Comparison of ENCODE assay signal across 6 cellular contexts in genomic region chr14:31095817-31096216, GRCh38.
DNase-seq lines count a peak whose midpoint lies in the region; ATAC-seq, FAIRE-seq and TF ChIP-seq lines count a peak whose summit lies in the region.
"Not testable (repeated sequence)": the region's sequence is repeated elsewhere in the genome, so short reads cannot be mapped to it uniquely, and the experiment has no call there.

No MANE protein-coding gene starts in this region.

- not testable (repeated sequence) for BruUV-seq in Calu3 (replicated peaks; lab: Mats Ljungman, UMichigan); IMR-90 (replicated peaks; lab: Mats Ljungman, UMichigan); HepG2 (replicated peaks; lab: Mats Ljungman, UMichigan)

- 100% methylated on average over 4 of the region's 8 CpGs; no CpG with 5 or more reads in 1 of the 2 experiments for WGBS in IMR-90 (ENCODE audit: extremely low coverage in 2 of 2, insufficient read length in 1 of 2), 2 experiments
- 99% methylated on average over 8 of the region's 8 CpGs for whole genome bisulfite sequencing in HepG2 (ENCODE audit: low lambda C conversion rate)
- 98% methylated on average over 8 of the region's 8 CpGs for WGBS in smooth muscle cell (ENCODE audit: low lambda C conversion rate)

- H3K4me1 Mint-ChIP-seq in Calu3 (ENCODE audit: low read depth, unreplicated experiment); activated naive CD4-positive, alpha-beta T cell treated with anti-CD3 and anti-CD28 coated beads, Interleukin-2, amount 50 U/mL, for 24 hours; endothelial cell (ENCODE audit: unreplicated experiment): not testable (repeated sequence)

- peaks cover 24% of the 10 kb centered on the region for H3K36me3 Mint-ChIP-seq in Calu3 (ENCODE audit: insufficient read depth, unreplicated experiment)
- H3K36me3 Mint-ChIP-seq in activated naive CD4-positive, alpha-beta T cell treated with anti-CD3 and anti-CD28 coated beads, Interleukin-2, amount 50 U/mL, for 24 hours = not testable (repeated sequence)
- H3K36me3 Mint-ChIP-seq in endothelial cell (ENCODE audit: low read depth, unreplicated experiment) = peaks cover 15% of the 10 kb centered on the region

- H3K27ac ChIP-seq in IMR-90 (ENCODE audit: insufficient read depth, low read length) (peak overlapping the region; percentile 72; the same call in 1 of the 2 replicates), smooth muscle cell (ENCODE audit: low read depth) (peak overlapping the region; percentile 0)
- H3K27ac ChIP-seq in HepG2 (ENCODE audit: extremely low read length, insufficient read depth, low read length) = not testable (repeated sequence)

- FAIRE-seq in HepG2 (lab: Jason Lieb, UNC) = not testable (repeated sequence)

- H2BK120ac ChIP-seq in IMR-90 (ENCODE audit: low read depth, low read length) = peak overlapping the region; percentile 81

- 0 out of 2 replicates have a peak overlapping the region, but pooled peaks have one; percentile 3 for H3K9ac ChIP-seq in IMR-90 (ENCODE audit: low read depth, low read length)
- not testable (repeated sequence) for H3K9ac ChIP-seq in HepG2 (ENCODE audit: insufficient read depth, low read depth, low read length); smooth muscle cell (ENCODE audit: low read depth)

- H3K9me1 ChIP-seq in IMR-90 (ENCODE audit: insufficient read depth, low read length) = peaks cover 17% of the 10 kb centered on the region

- H2BK5ac ChIP-seq in IMR-90 (ENCODE audit: low read depth, low read length, poor library complexity, severe bottlenecking) = peak overlapping the region; percentile 78

- H3K79me2 ChIP-seq in HepG2 (ENCODE audit: insufficient read depth, low read length); smooth muscle cell (ENCODE audit: low read depth): not testable (repeated sequence)

- not testable (repeated sequence) for H4K20me1 ChIP-seq in IMR-90 (ENCODE audit: insufficient read depth, low read length); HepG2 (ENCODE audit: insufficient read depth, low read length); smooth muscle cell (ENCODE audit: low read depth)

- peaks cover 14% of the 10 kb centered on the region for H3K36me3 ChIP-seq in IMR-90 (ENCODE audit: control insufficient read depth, insufficient read depth, low read length)
- peaks cover 16 to 21% of the 10 kb centered on the region in 2 experiments for H3K36me3 ChIP-seq in HepG2 (replicated peaks in 1 of 2; ENCODE audit: control insufficient read depth in 1 of 2, insufficient read depth in 2 of 2, low read length in 2 of 2)
- peaks cover 12% of the 10 kb centered on the region for H3K36me3 ChIP-seq in smooth muscle cell (ENCODE audit: low read depth)

- intact Hi-C loops in Calu3 (cut with micrococcal nuclease; ENCODE audit: unreplicated experiment); IMR-90 (cut with micrococcal nuclease); HepG2 (cut with micrococcal nuclease; ENCODE audit: unreplicated experiment): not testable (repeated sequence)

- TF ChIP-seq EP300 in HepG2 (IDR thresholded peaks at IDR 0.05; ENCODE audit: low read depth in 2 of 2, low read length in 2 of 2); HepG2 (CRISPR knock-in tag; IDR thresholded peaks at IDR 0.05; ENCODE audit: borderline replicate concordance): not testable (repeated sequence)

- peaks cover 13% of the 10 kb centered on the region for H3K4me1 ChIP-seq in IMR-90 (ENCODE audit: control insufficient read depth, insufficient read depth, low read length)
- H3K4me1 ChIP-seq in HepG2 (ENCODE audit: insufficient read depth, low read length) = peaks cover 28% of the 10 kb centered on the region
- not testable (repeated sequence) for H3K4me1 ChIP-seq in smooth muscle cell (ENCODE audit: low read depth)

- not testable (repeated sequence) for TF ChIP-seq RAD21 in IMR-90 (IDR thresholded peaks at IDR 0.05; ENCODE audit: low read length); HepG2 (CRISPR knock-in tag; IDR thresholded peaks at IDR 0.05)

- POLR2A ChIA-PET in IMR-90 (lab: Charles Lee; ENCODE audit: unreplicated experiment) = not testable (repeated sequence)
- POLR2A ChIA-PET in HepG2 (lab: Yijun Ruan, JAX) = interaction anchor here (1.9 kb wide), 1 partner anchor 70 kb away, joined by 7 read pairs; the partner anchor contains the start of gene STRN3

- TF ChIP-seq POLR2A in IMR-90 (IDR thresholded peaks at IDR 0.05; ENCODE audit: low read depth, low read length); HepG2 (IDR thresholded peaks at IDR 0.05; ENCODE audit: insufficient read depth in 1 of 2, low read depth in 2 of 2, low read length in 2 of 2): not testable (repeated sequence)

- H3K4me3 ChIP-seq in IMR-90 (ENCODE audit: insufficient read depth, low read depth, low read length); HepG2 (replicated peaks in 1 of 3; ENCODE audit: insufficient read depth in 1 of 3, low read depth in 2 of 3, low read length in 3 of 3); smooth muscle cell: not testable (repeated sequence)

- H2BK15ac ChIP-seq in IMR-90 (ENCODE audit: low read depth, low read length) = peak overlapping the region; percentile 77; the same call in 2 of the 3 replicates

- not testable (repeated sequence) for TF ChIP-seq CTCF in Calu3 (IDR thresholded peaks at IDR 0.05; ENCODE audit: unreplicated experiment); IMR-90 (conservative IDR thresholded peaks at IDR 0.05; ENCODE audit: low read depth, low read length); endothelial cell (IDR thresholded peaks at IDR 0.05; ENCODE audit: unreplicated experiment); HepG2 (CRISPR knock-in tag; IDR thresholded peaks at IDR 0.05); smooth muscle cell (IDR thresholded peaks at IDR 0.05; ENCODE audit: borderline replicate concordance, insufficient read depth, poor library complexity, severe bottlenecking)

- not testable (repeated sequence) for H3K79me1 ChIP-seq in IMR-90 (ENCODE audit: low read depth in 1 of 2, low read length in 2 of 2)

- CTCF ChIA-PET in Calu3 (lab: Charles Lee); IMR-90 (lab: Yijun Ruan, JAX); HepG2 (lab: Yijun Ruan, JAX; ENCODE audit: low intra/inter-chr PET ratio, low total read pairs): not testable (repeated sequence)

- in situ Hi-C loops in IMR-90 (cut with MboI; ENCODE audit: low sequenced_read_pairs); HepG2 (cut with HindIII; ENCODE audit: extremely low pct_ligation_motif_present, low pct_unique_long_range_greater_than_20kb): not testable (repeated sequence)

- H3K27ac Mint-ChIP-seq in Calu3 (ENCODE audit: unreplicated experiment) = peak overlapping the region; percentile 56
- H3K27ac Mint-ChIP-seq in activated naive CD4-positive, alpha-beta T cell treated with anti-CD3 and anti-CD28 coated beads, Interleukin-2, amount 50 U/mL, for 24 hours = peak overlapping the region; percentile 74
- H3K27ac Mint-ChIP-seq in endothelial cell (ENCODE audit: unreplicated experiment) = not testable (repeated sequence)

- H3K56ac ChIP-seq in IMR-90 (ENCODE audit: extremely low read depth, insufficient read depth, low read length) = peak overlapping the region; percentile 50; the same call in 1 of the 2 replicates

- not testable (repeated sequence) for ATAC-seq in IMR-90 (ENCODE audit: low read depth); HepG2

- H3K18ac ChIP-seq in IMR-90 (ENCODE audit: low read depth, low read length) = peak overlapping the region; percentile 51

- peak overlapping the region; percentile 87 for H3K4ac ChIP-seq in IMR-90 (ENCODE audit: low read depth, low read length)

- H2AFZ ChIP-seq in IMR-90 (replicated peaks; ENCODE audit: low read length, poor library complexity); HepG2 (ENCODE audit: low read length); smooth muscle cell (ENCODE audit: low read depth): not testable (repeated sequence)

- peak overlapping the region; percentile 15 for H3K14ac ChIP-seq in IMR-90 (replicated peaks; ENCODE audit: low read depth, low read length)

- H4K8ac ChIP-seq in IMR-90 (ENCODE audit: low read depth in 2 of 2, low read length in 2 of 2) = peak overlapping the region; percentile 35 to 81; a peak in 3 of 4 replicates

- not testable (repeated sequence) for H3K27me3 Mint-ChIP-seq in Calu3 (ENCODE audit: unreplicated experiment); activated naive CD4-positive, alpha-beta T cell treated with anti-CD3 and anti-CD28 coated beads, Interleukin-2, amount 50 U/mL, for 24 hours; endothelial cell (ENCODE audit: unreplicated experiment)

- H3F3A ChIP-seq in smooth muscle cell (ENCODE audit: low read depth) = not testable (repeated sequence)

- H3K4me2 ChIP-seq in IMR-90 (ENCODE audit: low read depth, low read length) = peak overlapping the region; percentile 55; the same call in 1 of the 2 replicates
- H3K4me2 ChIP-seq in HepG2 (ENCODE audit: low read depth, low read length) = not testable (repeated sequence)
- H3K4me2 ChIP-seq in smooth muscle cell = peak overlapping the region; percentile 63

- dilution Hi-C loops in IMR-90 (cut with HindIII; ENCODE audit: low sequenced_read_pairs, unreplicated experiment) = not testable (repeated sequence)

- H3K9me3 Mint-ChIP-seq in Calu3 (ENCODE audit: low read depth, unreplicated experiment); activated naive CD4-positive, alpha-beta T cell treated with anti-CD3 and anti-CD28 coated beads, Interleukin-2, amount 50 U/mL, for 24 hours; endothelial cell (ENCODE audit: unreplicated experiment): not testable (repeated sequence)

- H2AK9ac ChIP-seq in IMR-90 (replicated peaks; ENCODE audit: low read depth, low read length, poor library complexity) = not testable (repeated sequence)

- H2BK20ac ChIP-seq in IMR-90 (ENCODE audit: low read depth, low read length) = peak overlapping the region; percentile 90

- H4K91ac ChIP-seq in IMR-90 (ENCODE audit: insufficient read depth, low read depth, low read length) = peak overlapping the region; percentile 79

- H4K5ac ChIP-seq in IMR-90 (ENCODE audit: low read depth, low read length) = peak overlapping the region; percentile 55

- not testable (repeated sequence) for H3K9me3 ChIP-seq in IMR-90 (ENCODE audit: control insufficient read depth, insufficient read depth, low read length); HepG2 (ENCODE audit: low read length); smooth muscle cell (replicated peaks; ENCODE audit: low read depth)

- H2AK5ac ChIP-seq in IMR-90 (ENCODE audit: low read depth, low read length) = peak overlapping the region; percentile 74

- H3K23ac ChIP-seq in IMR-90 (ENCODE audit: low read depth, low read length) = peak overlapping the region; percentile 86; the same call in 1 of the 2 replicates

- H3K27me3 ChIP-seq in IMR-90 (ENCODE audit: control insufficient read depth, insufficient read depth, low read length); HepG2 (ENCODE audit: control insufficient read depth in 1 of 2, insufficient read depth in 2 of 2, low read length in 2 of 2); smooth muscle cell (ENCODE audit: low read depth): not testable (repeated sequence)

- not testable (repeated sequence) for DNase-seq in Calu3; IMR-90; endothelial cell (ENCODE audit: low spot score); HepG2 (ENCODE audit: low spot score); smooth muscle cell (lab: John Stamatoyannopoulos, UW; ENCODE audit: unreplicated experiment)

- H3K4me3 Mint-ChIP-seq in Calu3 (ENCODE audit: low read depth, unreplicated experiment); activated naive CD4-positive, alpha-beta T cell treated with anti-CD3 and anti-CD28 coated beads, Interleukin-2, amount 50 U/mL, for 24 hours: not testable (repeated sequence)
- peak overlapping the region; percentile 63 for H3K4me3 Mint-ChIP-seq in endothelial cell (ENCODE audit: unreplicated experiment)
